Comparison of ENCODE assay signal across 8 cellular contexts in genomic region chr11:1763796-1764661, GRCh38. TPM values are rescaled to one million over a fixed set of nuclear protein-coding genes. Genes with fewer than 3 reads are reported as not detected.
DNase-seq lines count a peak whose midpoint lies in the region; ATAC-seq and TF ChIP-seq lines count a peak whose summit lies in the region.

TSS of gene CTSD (minus strand) at chr11:1763927. CDS start at chr11:1763859, 68 bp downstream.

- ATAC-seq in GM21737 (IDR thresholded peaks at IDR 0.05; ENCODE audit: unreplicated experiment), result peak; percentile 67

- H3K9me3 ChIP-seq in transverse colon, result no peaks in the 10 kb centered on the region

- H3K27ac ChIP-seq in transverse colon, result peak within 1 kb of the TSS; percentile 83 to 96 (median 92)

- no peak for TF ChIP-seq EP300 in transverse colon (IDR thresholded peaks at IDR 0.05; ENCODE audit: low read depth)

- TF ChIP-seq CTCF in LNCaP clone FGC (IDR thresholded peaks at IDR 0.05; ENCODE audit: control insufficient read depth, extremely low read depth, insufficient read depth), result no peak
- TF ChIP-seq CTCF in transverse colon (IDR thresholded peaks at IDR 0.05), result no peak

- H3K4me3 ChIP-seq in LNCaP clone FGC (ENCODE audit: low read depth, low read length), result peak within 1 kb of the TSS; percentile 94
- peak within 1 kb of the TSS; percentile 62 to 96 (median 93) for H3K4me3 ChIP-seq in transverse colon

- intact Hi-C loops in cardiac septum (cut with DNase I), result loop anchor here (5.0 kb wide), 2 partner anchors 47 to 63 kb away; no protein-coding TSS in a partner anchor
- intact Hi-C loops in posterior cingulate gyrus (cut with DNase I), result no loop called here
- intact Hi-C loops in transverse colon (cut with DNase I; ENCODE audit: low total_unique reads), result no loop called here

- DNase-seq in ELR (ENCODE audit: low read depth), result peak; percentile 86
- peak; percentile 25 for DNase-seq in LNCaP clone FGC (ENCODE audit: low read depth)
- peak; percentile 64 for DNase-seq in SW480 (ENCODE audit: low spot score)
- peak; percentile 64 for DNase-seq in activated naive CD8-positive, alpha-beta T cell treated with anti-CD3 and anti-CD28 coated beads, Interleukin-2, amount 50 U/mL, for 16 hours (ENCODE audit: low read depth, low spot score)
- DNase-seq in cardiac septum (ENCODE audit: low spot score), result peak; percentile 97
- DNase-seq in posterior cingulate gyrus, result peak; percentile 79 to 99 (median 89)
- peak; percentile 93 for DNase-seq in transverse colon

- H3K36me3 ChIP-seq in transverse colon, result no peaks in the 10 kb centered on the region

- WGBS in transverse colon (ENCODE audit: low coverage in 1 of 2), 2 donors, result 5% methylated on average over 15 of the region's 85 CpGs; no CpG with 5 or more reads in 1 of the 2 donors

- no peaks in the 10 kb centered on the region for H3K27me3 ChIP-seq in transverse colon

- peaks cover 25 to 49% (median 38%) of the 10 kb centered on the region in 4 donors for H3K4me1 ChIP-seq in transverse colon

- in situ Hi-C loops in transverse colon (cut with MboI; ENCODE audit: low pct_ligation_motif_present in 1 of 4, low pct_unique_long_range_greater_than_20kb in 1 of 4, low sequenced_read_pairs in 3 of 4), result no loop called here

- TF ChIP-seq POLR2A in transverse colon (IDR thresholded peaks at IDR 0.05), result peak; percentile 78

RNA-seq across cellular contexts. Expression of gene CTSD, which starts in this region (rescaled TPM):
- 521 TPM for total RNA-seq in cardiac septum
- total RNA-seq in transverse colon, result 1,000 to 10,000 TPM in 2 of 4 donors, 100 to 1,000 TPM in 2; 548 to 1,794 (median 1,176) TPM

Comparison
In these comparisons a context has a peak if more than half of its experiments do, and no peak if none do; other contexts are left out.
1. Peak in every context shown above with its lines: DNase-seq, ATAC-seq, H3K4me3 ChIP-seq and H3K27ac ChIP-seq.
2. DNase-seq: peak in every context shown above with its lines; median percentile 97 in cardiac septum; 93 in transverse colon; 89 in posterior cingulate gyrus; 86 in ELR; 64 in SW480; 64 in activated naive CD8-positive, alpha-beta T cell treated with anti-CD3 and anti-CD28 coated beads, Interleukin-2, amount 50 U/mL, for 16 hours; 25 in LNCaP clone FGC.